Comparison of ENCODE assay signal across 1 cellular context in the genomic region with DNA sequence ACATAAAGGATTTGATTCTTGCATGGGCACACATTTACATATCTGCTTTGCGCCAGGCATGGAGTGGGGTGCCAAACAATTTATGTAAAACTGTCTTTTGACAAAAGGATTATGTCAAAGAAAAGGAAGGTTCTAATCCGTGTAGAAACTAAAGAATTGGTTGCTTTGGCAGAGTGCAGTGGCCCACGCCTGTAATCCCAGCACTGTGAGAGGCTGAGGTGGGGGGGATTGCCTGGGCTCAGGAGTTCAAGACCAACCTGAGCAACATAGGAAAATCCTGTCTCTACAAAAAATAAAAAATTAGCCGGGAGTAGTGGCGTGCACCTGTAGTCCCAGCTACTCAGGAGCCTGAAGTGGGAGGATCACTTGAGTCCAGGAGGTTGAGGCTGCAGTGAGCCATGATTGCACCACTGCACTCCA.
TF ChIP-seq lines count a peak whose summit lies in the region.

No MANE protein-coding gene starts in this region.

TF ChIP-seq in HepG2, 621 proteins besides CTCF, POLR2A, EP300 and RAD21:
- TF ChIP-seq GZF1 (CRISPR knock-in tag; IDR thresholded peaks at IDR 0.05) (no peak), ZC3H13 (CRISPR knock-in tag; IDR thresholded peaks at IDR 0.05) (0 out of 2 replicates have a peak, but pooled peaks have one; percentile 5), TSC22D2 (CRISPR knock-in tag; IDR thresholded peaks at IDR 0.05; ENCODE audit: borderline replicate concordance) (0 out of 2 replicates have a peak, but pooled peaks have one; percentile 47), GABPA (IDR thresholded peaks at IDR 0.05; ENCODE audit: low read depth, low read length) (no peak), GABPA (CRISPR knock-in tag; IDR thresholded peaks at IDR 0.05; ENCODE audit: low read depth) (no peak), TOPORS (CRISPR knock-in tag; IDR thresholded peaks at IDR 0.05) (no peak), MZF1 (CRISPR knock-in tag; IDR thresholded peaks at IDR 0.05; ENCODE audit: borderline replicate concordance) (no peak), CENPBD1 (CRISPR knock-in tag; IDR thresholded peaks at IDR 0.05; ENCODE audit: borderline replicate concordance, low read depth) (no peak), ZC3H4 (CRISPR knock-in tag; IDR thresholded peaks at IDR 0.05; ENCODE audit: borderline replicate concordance) (no peak), ZNF354B (CRISPR knock-in tag; IDR thresholded peaks at IDR 0.05) (0 out of 2 replicates have a peak, but pooled peaks have one; percentile 19), FOXA3 (CRISPR knock-in tag; IDR thresholded peaks at IDR 0.05) (peak; percentile 6; the same call in 1 of the 2 replicates), RORA (CRISPR knock-in tag; IDR thresholded peaks at IDR 0.05) (0 out of 2 replicates have a peak, but pooled peaks have one; percentile 61), ZSCAN20 (CRISPR knock-in tag; IDR thresholded peaks at IDR 0.05; ENCODE audit: borderline replicate concordance) (no peak), HNRNPUL1 (IDR thresholded peaks at IDR 0.05; ENCODE audit: low read depth, low read length) (no peak), ZNF484 (CRISPR knock-in tag; IDR thresholded peaks at IDR 0.05; ENCODE audit: borderline replicate concordance, low read depth) (no peak), PBX3 (CRISPR knock-in tag; IDR thresholded peaks at IDR 0.05; ENCODE audit: borderline replicate concordance) (no peak), TFDP2 (CRISPR knock-in tag; IDR thresholded peaks at IDR 0.05) (no peak), GABPB1 (CRISPR knock-in tag; IDR thresholded peaks at IDR 0.05) (0 out of 2 replicates have a peak, but pooled peaks have one; percentile 13)
- TF ChIP-seq, protein P1, sequence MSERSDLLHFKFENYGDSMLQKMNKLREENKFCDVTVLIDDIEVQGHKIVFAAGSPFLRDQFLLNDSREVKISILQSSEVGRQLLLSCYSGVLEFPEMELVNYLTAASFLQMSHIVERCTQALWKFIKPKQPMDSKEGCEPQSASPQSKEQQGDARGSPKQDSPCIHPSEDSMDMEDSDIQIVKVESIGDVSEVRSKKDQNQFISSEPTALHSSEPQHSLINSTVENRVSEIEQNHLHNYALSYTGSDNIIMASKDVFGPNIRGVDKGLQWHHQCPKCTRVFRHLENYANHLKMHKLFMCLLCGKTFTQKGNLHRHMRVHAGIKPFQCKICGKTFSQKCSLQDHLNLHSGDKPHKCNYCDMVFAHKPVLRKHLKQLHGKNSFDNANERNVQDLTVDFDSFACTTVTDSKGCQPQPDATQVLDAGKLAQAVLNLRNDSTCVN (CRISPR knock-in tag; IDR thresholded peaks at IDR 0.05; ENCODE audit: borderline replicate concordance), result peak; percentile 22; the same call in 1 of the 2 replicates
- TF ChIP-seq, protein P2, sequence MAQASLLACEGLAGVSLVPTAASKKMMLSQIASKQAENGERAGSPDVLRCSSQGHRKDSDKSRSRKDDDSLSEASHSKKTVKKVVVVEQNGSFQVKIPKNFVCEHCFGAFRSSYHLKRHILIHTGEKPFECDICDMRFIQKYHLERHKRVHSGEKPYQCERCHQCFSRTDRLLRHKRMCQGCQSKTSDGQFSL (CRISPR knock-in tag; IDR thresholded peaks at IDR 0.05), result peak; percentile 75; the same call in 1 of the 2 replicates
- TF ChIP-seq, protein P3, sequence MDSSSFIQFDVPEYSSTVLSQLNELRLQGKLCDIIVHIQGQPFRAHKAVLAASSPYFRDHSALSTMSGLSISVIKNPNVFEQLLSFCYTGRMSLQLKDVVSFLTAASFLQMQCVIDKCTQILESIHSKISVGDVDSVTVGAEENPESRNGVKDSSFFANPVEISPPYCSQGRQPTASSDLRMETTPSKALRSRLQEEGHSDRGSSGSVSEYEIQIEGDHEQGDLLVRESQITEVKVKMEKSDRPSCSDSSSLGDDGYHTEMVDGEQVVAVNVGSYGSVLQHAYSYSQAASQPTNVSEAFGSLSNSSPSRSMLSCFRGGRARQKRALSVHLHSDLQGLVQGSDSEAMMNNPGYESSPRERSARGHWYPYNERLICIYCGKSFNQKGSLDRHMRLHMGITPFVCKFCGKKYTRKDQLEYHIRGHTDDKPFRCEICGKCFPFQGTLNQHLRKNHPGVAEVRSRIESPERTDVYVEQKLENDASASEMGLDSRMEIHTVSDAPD (CRISPR knock-in tag; IDR thresholded peaks at IDR 0.05), result 0 out of 2 replicates have a peak, but pooled peaks have one; percentile 38
